26 cellular contexts compared by ENCODE assay signal in the genomic region with DNA sequence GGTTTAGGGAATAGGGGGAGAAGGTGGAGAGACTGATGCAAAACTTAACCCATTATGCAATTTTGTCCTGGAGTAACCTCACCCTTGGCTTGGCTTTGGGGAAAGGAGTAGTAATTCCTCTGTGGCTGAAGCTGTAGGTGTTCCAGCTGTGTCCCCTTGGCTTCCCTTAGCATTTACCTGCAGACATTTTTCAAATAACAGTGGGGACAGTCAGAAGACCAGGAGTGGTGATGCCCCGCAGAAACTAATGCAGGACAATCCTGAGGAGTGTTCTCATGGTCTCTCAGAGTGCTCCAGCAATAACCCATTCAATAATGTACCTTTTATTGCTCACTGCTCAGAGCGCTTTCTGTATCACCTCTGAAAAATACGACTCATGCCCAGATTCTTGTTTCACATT.
A peak's percentile ranks its signal among the peaks of the same experiment; 100 is the strongest.
DNase-seq lines count a peak whose midpoint lies in the region; ATAC-seq, FAIRE-seq and TF ChIP-seq lines count a peak whose summit lies in the region.
"Had no signal": no experiment of that assay in that cellular context is flagged by ENCODE, and none has a peak within 500 bp of the region (broad histone marks: within the 10 kb centered on the region; RNA-seq: fewer than 3 reads in every experiment).

No MANE protein-coding gene starts in this region.

- H3K18ac ChIP-seq in trophoblast cell (ENCODE audit: low read length), result no peak overlapping the region

- H3K4me2 ChIP-seq in trophoblast cell (ENCODE audit: low read length), result no peak overlapping the region
- H3K4me2 ChIP-seq: A549 had no signal

- H4K12ac ChIP-seq in trophoblast cell (ENCODE audit: low read depth, low read length), result no peak overlapping the region

- CTCF ChIA-PET in CD4-positive, alpha-beta T cell (lab: Charles Lee), result no interaction called here
- CTCF ChIA-PET in activated CD8-positive, alpha-beta T cell treated with anti-CD3 and anti-CD28 coated beads, Interleukin-2, amount 10 ng/mL, durations not matched to agents 7 days and 5 days (lab: Charles Lee), result no interaction called here

- H3K9ac ChIP-seq in trophoblast cell (ENCODE audit: low read length), result no peak overlapping the region
- H3K9ac ChIP-seq: BLaER1 treated with 17β-estradiol and CSF1 and Interleukin-3, amounts not matched to agents 10 nM and 100 nM; GM23248 had no signal

- H2AFZ ChIP-seq in trophoblast cell (ENCODE audit: insufficient read depth, low read length, poor library complexity), result no peak overlapping the region
- H2AFZ ChIP-seq: GM23248 had no signal

- no peaks in the 10 kb centered on the region for H3K36me3 Mint-ChIP-seq in CD4-positive, alpha-beta T cell (ENCODE audit: low read depth)
- H3K36me3 Mint-ChIP-seq in nephron (ENCODE audit: low read depth) (no peaks in the 10 kb centered on the region), mesothelial cell of epicardium (no peaks in the 10 kb centered on the region)
- no peaks in the 10 kb centered on the region for H3K36me3 Mint-ChIP-seq in activated CD8-positive, alpha-beta T cell treated with anti-CD3 and anti-CD28 coated beads, Interleukin-2, amount 10 ng/mL, durations not matched to agents 7 days and 5 days (ENCODE audit: low read depth)
- H3K36me3 Mint-ChIP-seq: CD14-positive monocyte; CD4-positive, alpha-beta memory T cell had no signal

- H2AK5ac ChIP-seq in trophoblast cell (ENCODE audit: low read length), result no peak overlapping the region

- H3K27ac ChIP-seq in CD4-positive, alpha-beta T cell (ENCODE audit: low read depth, low read length), result no peak overlapping the region
- no peak overlapping the region for H3K27ac ChIP-seq in trophoblast cell (ENCODE audit: low read depth, low read length)
- H3K27ac ChIP-seq: A549; BLaER1 treated with 17β-estradiol and CSF1 and Interleukin-3, amounts not matched to agents 10 nM and 100 nM; GM23248 had no signal

- no peak overlapping the region for H3K27ac Mint-ChIP-seq in CD4-positive, alpha-beta T cell
- peak overlapping the region; percentile 6 to 23 (median 20) for H3K27ac Mint-ChIP-seq in nephron
- no peak overlapping the region for H3K27ac Mint-ChIP-seq in mesothelial cell of epicardium
- no peak overlapping the region for H3K27ac Mint-ChIP-seq in activated CD8-positive, alpha-beta T cell treated with anti-CD3 and anti-CD28 coated beads, Interleukin-2, amount 10 ng/mL, durations not matched to agents 7 days and 5 days

- no peak overlapping the region for H2BK5ac ChIP-seq in trophoblast cell (ENCODE audit: low read depth, low read length, poor library complexity)

- H3K4me3 ChIP-seq in bronchial epithelial cell (ENCODE audit: low read depth, low read length) (no peak overlapping the region), trophoblast cell (ENCODE audit: low read depth, low read length) (no peak overlapping the region)
- H3K4me3 ChIP-seq: A549; BLaER1 treated with 17β-estradiol and CSF1 and Interleukin-3, amounts not matched to agents 10 nM and 100 nM; GM23248 had no signal

- intact Hi-C loops in CD4-positive, alpha-beta T cell (cut with DNase I, micrococcal nuclease), result no loop called here

- H3K4me1 ChIP-seq in trophoblast cell (ENCODE audit: control insufficient read depth in 1 of 2, insufficient read depth in 2 of 2, low read length in 2 of 2), result peaks cover 6 to 11% of the 10 kb centered on the region in 2 experiments

- H3K23ac ChIP-seq in trophoblast cell (ENCODE audit: low read length), result no peak overlapping the region

- DNase-seq in CD4-positive, alpha-beta T cell, result no peak
- no peak for DNase-seq in bronchial epithelial cell (ENCODE audit: low read depth)
- DNase-seq in trophoblast cell, result peak; percentile 52 to 63
- DNase-seq in mesothelial cell of epicardium (ENCODE audit: low spot score in 2 of 2, unreplicated experiment in 2 of 2), result no peak
- no peak for DNase-seq in activated CD8-positive, alpha-beta T cell treated with anti-CD3 and anti-CD28 coated beads, Interleukin-2, amount 10 ng/mL, durations not matched to agents 7 days and 5 days
- DNase-seq: 8988T; ACHN; AML-193; BE2C; Calu3; CD4-positive, alpha-beta memory T cell; COR-L47; DMS53; DMS79 treated with DMSO at 0.1 percent for 48 hours; GF-D8; GM23248; H7 had no signal

- no peak overlapping the region for H3K4ac ChIP-seq in trophoblast cell (ENCODE audit: low read depth, low read length)

- no peak for TF ChIP-seq CTCF in CD4-positive, alpha-beta T cell (IDR thresholded peaks at IDR 0.05)
- TF ChIP-seq CTCF in bronchial epithelial cell (IDR thresholded peaks at IDR 0.05; ENCODE audit: insufficient read depth, low read length, severe bottlenecking) (no peak), nephron (IDR thresholded peaks at IDR 0.05; ENCODE audit: unreplicated experiment in 3 of 3) (no peak), mesothelial cell of epicardium (IDR thresholded peaks at IDR 0.05; ENCODE audit: unreplicated experiment) (no peak)

- H2BK12ac ChIP-seq in trophoblast cell (ENCODE audit: low read length), result no peak overlapping the region

- H3K79me2 ChIP-seq in trophoblast cell (ENCODE audit: control insufficient read depth, insufficient read depth, low read length, poor library complexity), result no peaks in the 10 kb centered on the region

- H3K4me1 Mint-ChIP-seq in CD4-positive, alpha-beta T cell (ENCODE audit: low read depth), result peaks cover 10% of the 10 kb centered on the region
- H3K4me1 Mint-ChIP-seq in nephron (peaks cover 11% of the 10 kb centered on the region), mesothelial cell of epicardium (peaks cover 13% of the 10 kb centered on the region)
- H3K4me1 Mint-ChIP-seq in activated CD8-positive, alpha-beta T cell treated with anti-CD3 and anti-CD28 coated beads, Interleukin-2, amount 10 ng/mL, durations not matched to agents 7 days and 5 days (ENCODE audit: low read depth), result peaks cover 13% of the 10 kb centered on the region

- ATAC-seq in CD4-positive, alpha-beta T cell (ENCODE audit: poor library complexity), result no peak
- no peak for ATAC-seq in HG02642 (IDR thresholded peaks at IDR 0.05; ENCODE audit: poor library complexity, unreplicated experiment)
- no peak for ATAC-seq in activated CD8-positive, alpha-beta T cell treated with anti-CD3 and anti-CD28 coated beads, Interleukin-2, amount 10 ng/mL, durations not matched to agents 7 days and 5 days
- ATAC-seq: A549, HCT116 had no signal

- no peak overlapping the region for H4K8ac ChIP-seq in trophoblast cell (ENCODE audit: low read depth, low read length)

- H3K27me3 ChIP-seq in CD4-positive, alpha-beta T cell (ENCODE audit: control insufficient read depth, insufficient read depth, low read length), result no peaks in the 10 kb centered on the region
- peaks cover 2% of the 10 kb centered on the region for H3K27me3 ChIP-seq in bronchial epithelial cell (ENCODE audit: control insufficient read depth, insufficient read depth, low read length)
- H3K27me3 ChIP-seq in trophoblast cell (ENCODE audit: insufficient read depth, low read length), result no peaks in the 10 kb centered on the region
- H3K27me3 ChIP-seq: BE2C; BLaER1 treated with 17β-estradiol and CSF1 and Interleukin-3, amounts not matched to agents 10 nM and 100 nM had no signal

- H3K36me3 ChIP-seq in bronchial epithelial cell (ENCODE audit: control insufficient read depth, insufficient read depth, low read length), result no peaks in the 10 kb centered on the region
- no peaks in the 10 kb centered on the region for H3K36me3 ChIP-seq in trophoblast cell (ENCODE audit: control insufficient read depth in 1 of 2, insufficient read depth in 2 of 2, low read length in 2 of 2)
- H3K36me3 ChIP-seq: BE2C; BLaER1 treated with 17β-estradiol and CSF1 and Interleukin-3, amounts not matched to agents 10 nM and 100 nM had no signal

- H3K9me3 ChIP-seq in CD4-positive, alpha-beta T cell (ENCODE audit: control insufficient read depth, low read length), result no peaks in the 10 kb centered on the region
- H3K9me3 ChIP-seq in trophoblast cell (ENCODE audit: insufficient read depth, low read depth, low read length), result peaks cover 4% of the 10 kb centered on the region
- H3K9me3 ChIP-seq: A549; BE2C; BLaER1 treated with 17β-estradiol and CSF1 and Interleukin-3, amounts not matched to agents 10 nM and 100 nM had no signal

- H2BK120ac ChIP-seq in trophoblast cell (ENCODE audit: insufficient read depth, low read length, poor library complexity), result no peak overlapping the region

- no CpG with 5 or more reads among the region's 3 CpGs for WGBS in trophoblast cell (ENCODE audit: extremely low coverage, insufficient coverage, insufficient read length)

- no peaks in the 10 kb centered on the region for H3K9me3 Mint-ChIP-seq in CD4-positive, alpha-beta T cell
- no peaks in the 10 kb centered on the region for H3K9me3 Mint-ChIP-seq in nephron
- no peaks in the 10 kb centered on the region for H3K9me3 Mint-ChIP-seq in mesothelial cell of epicardium
- no peaks in the 10 kb centered on the region for H3K9me3 Mint-ChIP-seq in activated CD8-positive, alpha-beta T cell treated with anti-CD3 and anti-CD28 coated beads, Interleukin-2, amount 10 ng/mL, durations not matched to agents 7 days and 5 days (ENCODE audit: insufficient read depth)
- H3K9me3 Mint-ChIP-seq: CD4-positive, alpha-beta memory T cell had no signal

- POLR2A ChIA-PET in CD4-positive, alpha-beta T cell (lab: Charles Lee), result no interaction called here
- POLR2A ChIA-PET in activated CD8-positive, alpha-beta T cell treated with anti-CD3 and anti-CD28 coated beads, Interleukin-2, amount 10 ng/mL, durations not matched to agents 7 days and 5 days (lab: Charles Lee), result no interaction called here

- no peaks in the 10 kb centered on the region for H3K27me3 Mint-ChIP-seq in CD4-positive, alpha-beta T cell
- H3K27me3 Mint-ChIP-seq in nephron (ENCODE audit: low read depth) (peaks cover 6% of the 10 kb centered on the region), mesothelial cell of epicardium (ENCODE audit: low read depth) (peaks cover 5% of the 10 kb centered on the region)
- H3K27me3 Mint-ChIP-seq in activated CD8-positive, alpha-beta T cell treated with anti-CD3 and anti-CD28 coated beads, Interleukin-2, amount 10 ng/mL, durations not matched to agents 7 days and 5 days (ENCODE audit: low read depth), result peaks cover 9% of the 10 kb centered on the region
- H3K27me3 Mint-ChIP-seq: CD4-positive, alpha-beta memory T cell had no signal

- H3K4me3 Mint-ChIP-seq in CD4-positive, alpha-beta T cell, result peak overlapping the region; percentile 8
- peak overlapping the region; percentile 20 to 85 (median 28) for H3K4me3 Mint-ChIP-seq in nephron
- H3K4me3 Mint-ChIP-seq in mesothelial cell of epicardium, result no peak overlapping the region
- no peak overlapping the region for H3K4me3 Mint-ChIP-seq in activated CD8-positive, alpha-beta T cell treated with anti-CD3 and anti-CD28 coated beads, Interleukin-2, amount 10 ng/mL, durations not matched to agents 7 days and 5 days
- H3K4me3 Mint-ChIP-seq: CD14-positive monocyte had no signal

- H3K14ac ChIP-seq in trophoblast cell (ENCODE audit: low read length), result no peak overlapping the region

- peak; percentile 23 for FAIRE-seq in bronchial epithelial cell (lab: Jason Lieb, UNC)
- FAIRE-seq: A549, GM12891, GM18507, H1 had no signal

- H4K91ac ChIP-seq in trophoblast cell (ENCODE audit: low read depth, low read length), result no peak overlapping the region

- peaks cover 8% of the 10 kb centered on the region for H3K79me1 ChIP-seq in trophoblast cell (ENCODE audit: low read length)

Comparison
In these comparisons a context has a peak if more than half of its experiments do, and no peak if none do; other contexts are left out.
1. DNase-seq: peak in trophoblast cell (2 of 2); none in CD4-positive, alpha-beta T cell (0 of 10), bronchial epithelial cell (single experiment), mesothelial cell of epicardium (0 of 2) and activated CD8-positive, alpha-beta T cell treated with anti-CD3 and anti-CD28 coated beads, Interleukin-2, amount 10 ng/mL, durations not matched to agents 7 days and 5 days (single experiment).
2. H3K27ac Mint-ChIP-seq: peak in nephron (3 of 3); none in CD4-positive, alpha-beta T cell (single experiment), mesothelial cell of epicardium (single experiment) and activated CD8-positive, alpha-beta T cell treated with anti-CD3 and anti-CD28 coated beads, Interleukin-2, amount 10 ng/mL, durations not matched to agents 7 days and 5 days (single experiment).
3. H3K4me3 Mint-ChIP-seq: peak in CD4-positive, alpha-beta T cell (single experiment) and nephron (3 of 3); none in mesothelial cell of epicardium (single experiment) and activated CD8-positive, alpha-beta T cell treated with anti-CD3 and anti-CD28 coated beads, Interleukin-2, amount 10 ng/mL, durations not matched to agents 7 days and 5 days (single experiment).